8 cellular contexts compared by ENCODE assay signal in the genomic region with DNA sequence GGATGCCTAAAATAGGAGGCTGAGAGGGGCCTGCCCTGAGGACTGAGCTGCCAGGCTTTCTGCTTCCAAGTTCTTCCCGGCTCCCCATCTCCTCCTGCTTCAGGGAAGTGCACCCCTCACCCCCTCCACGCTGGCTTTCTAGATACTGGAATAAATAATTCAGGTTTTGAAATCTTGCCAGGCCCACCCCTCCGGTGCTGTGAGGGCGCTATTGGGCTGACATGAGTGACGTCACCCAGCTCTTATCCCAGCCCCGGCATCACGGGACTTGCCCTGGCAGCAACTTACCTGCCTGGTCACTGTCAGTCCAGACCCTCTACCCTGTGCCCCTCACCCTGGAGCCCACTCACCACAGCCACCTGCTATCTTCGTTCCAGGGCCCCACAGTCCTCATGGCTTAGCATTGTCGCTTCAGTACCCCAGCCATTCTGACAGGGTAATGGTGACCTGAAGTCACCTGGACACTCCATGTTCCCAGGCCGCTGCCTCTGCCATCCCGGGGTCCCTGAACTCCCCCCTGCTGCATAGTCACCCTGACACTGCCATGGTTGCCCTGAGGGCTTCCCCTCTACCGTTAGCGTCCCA.
DNase-seq lines count a peak whose midpoint lies in the region; ATAC-seq lines count a peak whose summit lies in the region.

No MANE protein-coding gene starts in this region.

- H3K27me3 ChIP-seq in neuron (ENCODE audit: insufficient read depth, low read length), result peaks cover 9% of the 10 kb centered on the region

- ATAC-seq in HG02970 (IDR thresholded peaks at IDR 0.05; ENCODE audit: low FRiP score, unreplicated experiment), result no peak
- no peak for ATAC-seq in HG03442 (IDR thresholded peaks at IDR 0.05; ENCODE audit: unreplicated experiment)

- peak overlapping the region; percentile 20 for H3K4me3 ChIP-seq in neuron (ENCODE audit: low read length)

- H2AFZ ChIP-seq in neuron (ENCODE audit: low read depth, low read length), result no peak overlapping the region

- no peaks in the 10 kb centered on the region for H3K36me3 ChIP-seq in neuron (ENCODE audit: insufficient read depth, low read length)

- no peaks in the 10 kb centered on the region for H3K9me3 ChIP-seq in neuron (ENCODE audit: low read length)

- DNase-seq in DMS153 (lab: John Stamatoyannopoulos, UW), result peak; percentile 62
- peak; percentile 78 for DNase-seq in NCI-H1105 (lab: John Stamatoyannopoulos, UW)
- peak; percentile 30 for DNase-seq in activated naive CD4-positive, alpha-beta T cell treated with anti-CD3 and anti-CD28 coated beads, Interleukin-2, amount 50 U/mL, for 16 hours
- DNase-seq in globus pallidus (ENCODE audit: low spot score), result peak; percentile 44
- no peak for DNase-seq in GOT3 (lab: John Stamatoyannopoulos, UW)

- peaks cover 8% of the 10 kb centered on the region for H3K4me1 ChIP-seq in neuron (ENCODE audit: insufficient read depth, low read length)
